Comparison of ENCODE assay signal across 20 cellular contexts in genomic region chr6:74867286-74867685, GRCh38.
"Had no signal": no experiment of that assay in that cellular context is flagged by ENCODE, and none has a peak within 500 bp of the region (broad histone marks: within the 10 kb centered on the region; RNA-seq: fewer than 3 reads in every experiment).

No MANE protein-coding gene starts in this region.

- H3K9me3 ChIP-seq: colonic mucosa, neutrophil, ovary had no signal

- H3K27me3 ChIP-seq: colonic mucosa, heart left ventricle, neutrophil, ovary, stomach had no signal

- ATAC-seq: heart left ventricle; left colon; naive thymus-derived CD4-positive, alpha-beta T cell; right cardiac atrium had no signal

- H3K27ac ChIP-seq: colonic mucosa, heart left ventricle, neutrophil, ovary, stomach had no signal

- H3K4me1 ChIP-seq: colonic mucosa, heart left ventricle, stomach had no signal

- FAIRE-seq: endothelial cell of umbilical vein had no signal

- DNase-seq: cerebellar nuclear complex; colonic mucosa; effector CD4-positive, alpha-beta T cell; endodermal cell; erythroblast; foreskin melanocyte; heart left ventricle; hippocampal formation; left colon; mesendoderm; naive thymus-derived CD4-positive, alpha-beta T cell; ovary; right cardiac atrium; stimulated activated CD4-positive, alpha-beta T cell treated with anti-CD3 and anti-CD28 coated beads, Interleukin-4, amount 100 ng/mL, for 24 hours; stimulated activated naive CD4-positive, alpha-beta T cell; stomach; substantia nigra; trophoblast cell had no signal

- H3K4me3 ChIP-seq: colonic mucosa, heart left ventricle, ovary, stomach had no signal

- H3K36me3 ChIP-seq: colonic mucosa, heart left ventricle, neutrophil, ovary, stomach had no signal
